Comparison of ENCODE assay signal across 8 cellular contexts in the genomic region with DNA sequence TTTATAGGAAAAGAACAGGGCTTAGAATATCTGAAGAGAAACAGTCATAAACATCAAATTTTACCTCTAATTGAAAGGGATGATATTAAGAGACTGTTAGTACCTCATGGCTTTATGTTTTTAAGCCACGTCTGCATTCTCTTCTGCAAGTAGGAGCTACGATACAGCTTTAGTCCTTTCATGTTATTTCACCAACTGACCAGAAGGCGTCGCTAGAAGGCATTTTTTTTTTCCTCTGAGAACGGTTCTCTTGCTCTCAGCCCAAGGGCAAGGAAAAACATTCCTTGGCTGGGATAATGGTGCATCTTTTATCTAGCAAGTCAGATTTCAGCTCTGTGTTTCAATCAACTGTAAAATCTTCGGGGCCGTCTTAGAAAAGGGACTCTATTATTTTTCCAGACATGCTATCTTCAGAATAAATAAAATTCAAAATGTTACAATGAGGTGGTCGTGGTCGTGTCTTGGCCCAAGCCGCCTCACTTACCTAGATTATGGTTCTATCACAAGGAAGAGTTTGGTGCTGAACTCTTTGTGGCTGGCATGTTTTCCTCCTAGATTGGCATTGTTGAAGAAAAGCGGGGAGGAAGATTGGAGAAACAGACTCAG. TPM values are rescaled to one million over a fixed set of nuclear protein-coding genes. Genes with fewer than 3 reads are reported as not detected.
DNase-seq lines count a peak whose midpoint lies in the region; ATAC-seq and TF ChIP-seq lines count a peak whose summit lies in the region.

No MANE protein-coding gene starts in this region.

- no peaks in the 10 kb centered on the region for H4K20me1 ChIP-seq in hepatocyte (ENCODE audit: insufficient read depth, poor library complexity, severe bottlenecking)

- intact Hi-C loops in gastrocnemius medialis (cut with DNase I; ENCODE audit: low total_unique reads), result no loop called here

- H3K27me3 ChIP-seq in NT2/D1 (ENCODE audit: insufficient read depth, insufficient read length) (no peaks in the 10 kb centered on the region), hepatocyte (no peaks in the 10 kb centered on the region), gastrocnemius medialis (no peaks in the 10 kb centered on the region)

- H3K4me1 ChIP-seq in NT2/D1 (ENCODE audit: insufficient read depth, insufficient read length) (peaks cover 3% of the 10 kb centered on the region), hepatocyte (ENCODE audit: insufficient read depth) (no peaks in the 10 kb centered on the region), gastrocnemius medialis (no peaks in the 10 kb centered on the region)

- no peak overlapping the region for H2AFZ ChIP-seq in hepatocyte

- no peak overlapping the region for H3K9ac ChIP-seq in NT2/D1 (ENCODE audit: insufficient read length, low read depth)

- WGBS in hepatocyte (ENCODE audit: low lambda C conversion rate, missing lambda C conversion rate), result 37% methylated on average over 11 of the region's 11 CpGs

- no peak overlapping the region for H3K27ac ChIP-seq in hepatocyte
- H3K27ac ChIP-seq in gastrocnemius medialis, result no peak overlapping the region

- no peak overlapping the region for H3K27ac Mint-ChIP-seq in activated naive CD4-positive, alpha-beta T cell treated with anti-CD3 and anti-CD28 coated beads, Interleukin-2, amount 10 ng/mL, durations not matched to agents 7 days and 5 days

- no peak for TF ChIP-seq POLR2A in gastrocnemius medialis (IDR thresholded peaks at IDR 0.05)

- H3K9me2 ChIP-seq in hepatocyte (replicated peaks; ENCODE audit: insufficient read depth), result no peaks in the 10 kb centered on the region

- peak overlapping the region; percentile 51 for H3K4me2 ChIP-seq in hepatocyte

- no peaks in the 10 kb centered on the region for H3K9me3 Mint-ChIP-seq in activated naive CD4-positive, alpha-beta T cell treated with anti-CD3 and anti-CD28 coated beads, Interleukin-2, amount 10 ng/mL, durations not matched to agents 7 days and 5 days

- CTCF ChIA-PET in activated naive CD4-positive, alpha-beta T cell treated with anti-CD3 and anti-CD28 coated beads, Interleukin-2, amount 10 ng/mL, durations not matched to agents 7 days and 5 days (lab: Charles Lee), result interaction anchor here (0.6 to 2.7 kb wide), 28 partner anchors 9 to 1341 kb away, joined by 3 to 23 read pairs (median 4); no protein-coding TSS in a partner anchor

- H3K36me3 Mint-ChIP-seq in activated naive CD4-positive, alpha-beta T cell treated with anti-CD3 and anti-CD28 coated beads, Interleukin-2, amount 10 ng/mL, durations not matched to agents 7 days and 5 days, result no peaks in the 10 kb centered on the region

- H3K9me3 ChIP-seq in NT2/D1 (ENCODE audit: insufficient read depth, low read length) (no peaks in the 10 kb centered on the region), hepatocyte (ENCODE audit: low read depth) (no peaks in the 10 kb centered on the region), gastrocnemius medialis (no peaks in the 10 kb centered on the region)

- H3K79me2 ChIP-seq in hepatocyte, result no peaks in the 10 kb centered on the region

- TF ChIP-seq CTCF in hepatocyte (IDR thresholded peaks at IDR 0.05; ENCODE audit: poor library complexity) (peak; percentile 79), gastrocnemius medialis (IDR thresholded peaks at IDR 0.05 in 4 of 5, conservative IDR thresholded peaks at IDR 0.05 in 1 of 5) (peak; percentile 28 to 69 (median 58))

- H3K27me3 Mint-ChIP-seq in activated naive CD4-positive, alpha-beta T cell treated with anti-CD3 and anti-CD28 coated beads, Interleukin-2, amount 10 ng/mL, durations not matched to agents 7 days and 5 days, result peaks cover 34% of the 10 kb centered on the region

- in situ Hi-C loops in gastrocnemius medialis (cut with MboI; ENCODE audit: low sequenced_read_pairs in 4 of 4), result loop anchor here in 1 of 4 donors (25.0 kb wide), 1 partner anchor 1159 kb away; no protein-coding TSS in a partner anchor

- H3K36me3 ChIP-seq in NT2/D1 (ENCODE audit: insufficient read depth, insufficient read length, low read length) (no peaks in the 10 kb centered on the region), hepatocyte (replicated peaks; ENCODE audit: insufficient read depth, low read depth) (no peaks in the 10 kb centered on the region), gastrocnemius medialis (no peaks in the 10 kb centered on the region)

- peak; percentile 64 to 76 for ATAC-seq in gastrocnemius medialis
- ATAC-seq in HG03045 (IDR thresholded peaks at IDR 0.05; ENCODE audit: unreplicated experiment), result no peak

- no peak for DNase-seq in activated naive CD4-positive, alpha-beta T cell treated with anti-CD3 and anti-CD28 coated beads, Interleukin-2, amount 10 ng/mL, durations not matched to agents 7 days and 5 days
- DNase-seq in activated naive CD4-positive, alpha-beta T cell (lab: John Stamatoyannopoulos, UW), result no peak
- DNase-seq in HT-29 (ENCODE audit: low spot score) (peak; percentile 90), NT2/D1 (ENCODE audit: low read depth, low spot score) (peak; percentile 76), amniotic stem cell (lab: John Stamatoyannopoulos, UW) (peak; percentile 28), hepatocyte (ENCODE audit: low spot score) (peak; percentile 79), gastrocnemius medialis (no peak)

- H3K4me3 ChIP-seq in NT2/D1 (ENCODE audit: insufficient read length, low read depth), result no peak overlapping the region
- H3K4me3 ChIP-seq in hepatocyte, result no peak overlapping the region
- H3K4me3 ChIP-seq in gastrocnemius medialis, result peak overlapping the region; percentile 21 to 38 (median 34)

- peak overlapping the region; percentile 12 for H3K4me3 Mint-ChIP-seq in activated naive CD4-positive, alpha-beta T cell treated with anti-CD3 and anti-CD28 coated beads, Interleukin-2, amount 10 ng/mL, durations not matched to agents 7 days and 5 days

- peaks cover 9% of the 10 kb centered on the region for H3K4me1 Mint-ChIP-seq in activated naive CD4-positive, alpha-beta T cell treated with anti-CD3 and anti-CD28 coated beads, Interleukin-2, amount 10 ng/mL, durations not matched to agents 7 days and 5 days

RNA-seq across cellular contexts. Expression of a gene that starts 41.6 kb away (rescaled TPM):
- not detected in 2 replicates for total RNA-seq in HT-29 (2014; rRNA removed; shearing (Covaris generic))
- total RNA-seq in hepatocyte (not detected in 2 replicates), gastrocnemius medialis (not detected)
- not detected in 2 replicates for polyA plus RNA-seq in hepatocyte

Comparison
In these comparisons a context has a peak if more than half of its experiments do, and no peak if none do; other contexts are left out.
1. DNase-seq: peak in HT-29 (single experiment), NT2/D1 (single experiment), amniotic stem cell (single experiment) and hepatocyte (single experiment); none in activated naive CD4-positive, alpha-beta T cell treated with anti-CD3 and anti-CD28 coated beads, Interleukin-2, amount 10 ng/mL, durations not matched to agents 7 days and 5 days (single experiment), activated naive CD4-positive, alpha-beta T cell (0 of 4) and gastrocnemius medialis (0 of 2).
2. H3K4me3 ChIP-seq: peak in gastrocnemius medialis (4 of 4); none in NT2/D1 (single experiment) and hepatocyte (single experiment).